Comparison of ENCODE assay signal across 11 cellular contexts in genomic region chr21:42063206-42063577, GRCh38. TPM values are rescaled to one million over a fixed set of nuclear protein-coding genes. Genes with fewer than 3 reads are reported as not detected.
DNase-seq lines count a peak whose midpoint lies in the region; ATAC-seq and TF ChIP-seq lines count a peak whose summit lies in the region.
"Had no signal": no experiment of that assay in that cellular context is flagged by ENCODE, and none has a peak within 500 bp of the region (broad histone marks: within the 10 kb centered on the region; RNA-seq: fewer than 3 reads in every experiment).

No MANE protein-coding gene starts in this region.

- no peaks in the 10 kb centered on the region for H3K9me3 ChIP-seq in right cardiac atrium (ENCODE audit: control insufficient read depth, low read length)

- no peak overlapping the region for H3K27ac ChIP-seq in right cardiac atrium (ENCODE audit: low read length)

- no peak for DNase-seq in CD14-positive monocyte (ENCODE audit: low spot score)
- peak; percentile 32 for DNase-seq in NOMO-1 treated with DMSO at 0.1 percent for 48 hours (lab: John Stamatoyannopoulos, UW; ENCODE audit: unreplicated experiment)
- peak; percentile 12 to 63 (median 53) for DNase-seq in right cardiac atrium
- DNase-seq in HuH-7.5 (ENCODE audit: low spot score), result no peak
- no peak for DNase-seq in nephron progenitor cell
- no peak for DNase-seq in glomerular visceral epithelial cell (ENCODE audit: extremely low spot score)
- DNase-seq in AML-193 (lab: John Stamatoyannopoulos, UW), result no peak
- DNase-seq: GF-D8 had no signal

- H3K9me3 Mint-ChIP-seq in CD14-positive monocyte (no peaks in the 10 kb centered on the region), nephron progenitor cell (no peaks in the 10 kb centered on the region)

- H3K4me3 ChIP-seq in right cardiac atrium (ENCODE audit: low read length), result no peak overlapping the region

- peaks cover 67% of the 10 kb centered on the region for H3K4me1 Mint-ChIP-seq in CD14-positive monocyte
- H3K4me1 Mint-ChIP-seq in nephron progenitor cell, result peaks cover 63% of the 10 kb centered on the region

- peak; percentile 1 for ATAC-seq in GM19351 (IDR thresholded peaks at IDR 0.05; ENCODE audit: unreplicated experiment)
- ATAC-seq in right cardiac atrium, result peak; percentile 17 to 23

- H3K27me3 ChIP-seq in right cardiac atrium (ENCODE audit: control insufficient read depth, insufficient read depth), result no peaks in the 10 kb centered on the region

- H3K27me3 Mint-ChIP-seq in CD14-positive monocyte (ENCODE audit: low read depth in 3 of 3) (peaks cover 0 to 4% (median 1%) of the 10 kb centered on the region in 3 donors), nephron progenitor cell (ENCODE audit: low read depth, poor library complexity) (peaks cover 28% of the 10 kb centered on the region)

- no peaks in the 10 kb centered on the region for H3K36me3 Mint-ChIP-seq in CD14-positive monocyte
- H3K36me3 Mint-ChIP-seq in nephron progenitor cell (ENCODE audit: low read depth), result no peaks in the 10 kb centered on the region

- TF ChIP-seq CTCF in CD14-positive monocyte (IDR thresholded peaks at IDR 0.05), result no peak
- no peak for TF ChIP-seq CTCF in nephron progenitor cell (IDR thresholded peaks at IDR 0.05)

- WGBS in right cardiac atrium, result 39% methylated on average over 4 of the region's 4 CpGs

- no peaks in the 10 kb centered on the region for H3K4me1 ChIP-seq in right cardiac atrium (ENCODE audit: control insufficient read depth, insufficient read depth, low read length)

- H3K4me3 Mint-ChIP-seq in CD14-positive monocyte (peak overlapping the region; percentile 67 to 85), nephron progenitor cell (no peak overlapping the region)

- H3K27ac Mint-ChIP-seq in CD14-positive monocyte (peak overlapping the region; percentile 92 to 97 (median 94)), nephron progenitor cell (no peak overlapping the region)

- intact Hi-C loops in CD14-positive monocyte (cut with micrococcal nuclease) (loop anchor here (1.0 to 10.0 kb wide), 4 partner anchors 17 to 52 kb away; partner anchors contain the start of gene ZBTB21 (in 1 of the 2)), right cardiac atrium (cut with DNase I) (no loop called here)

RNA-seq across cellular contexts. Expression of gene UMODL1, which starts 7.9 kb away (rescaled TPM):
- polyA plus RNA-seq in CD14-positive monocyte (not detected), right cardiac atrium (not detected)
- total RNA-seq in right cardiac atrium, result not detected
- total RNA-seq: fibroblast of lung, skeletal muscle tissue had no signal
- polyA plus RNA-seq: fibroblast of lung had no signal

RNA-seq across cellular contexts. Expression of gene ZBTB21, which starts 53.0 kb away (rescaled TPM):
- polyA plus RNA-seq in CD14-positive monocyte, result 1 to 10 TPM; 4.7 to 7.2 TPM
- total RNA-seq in right cardiac atrium, result 10 to 100 TPM in 2 of 4 donors, 1 to 10 TPM in 2; 6.8 to 15.2 (median 8.9) TPM
- 2.6 TPM for polyA plus RNA-seq in right cardiac atrium

Comparison
In these comparisons a context has a peak if more than half of its experiments do, and no peak if none do; other contexts are left out.
1. DNase-seq: peak in NOMO-1 treated with DMSO at 0.1 percent for 48 hours (single experiment) and right cardiac atrium (3 of 3); none in CD14-positive monocyte (single experiment), HuH-7.5 (single experiment), nephron progenitor cell (single experiment), glomerular visceral epithelial cell (single experiment) and AML-193 (0 of 2).
2. intact Hi-C loops: an anchor here in CD14-positive monocyte (1.0 to 10.0 kb wide); none called in right cardiac atrium.